ENCODE assay signal across 8 cellular contexts in the genomic region with DNA sequence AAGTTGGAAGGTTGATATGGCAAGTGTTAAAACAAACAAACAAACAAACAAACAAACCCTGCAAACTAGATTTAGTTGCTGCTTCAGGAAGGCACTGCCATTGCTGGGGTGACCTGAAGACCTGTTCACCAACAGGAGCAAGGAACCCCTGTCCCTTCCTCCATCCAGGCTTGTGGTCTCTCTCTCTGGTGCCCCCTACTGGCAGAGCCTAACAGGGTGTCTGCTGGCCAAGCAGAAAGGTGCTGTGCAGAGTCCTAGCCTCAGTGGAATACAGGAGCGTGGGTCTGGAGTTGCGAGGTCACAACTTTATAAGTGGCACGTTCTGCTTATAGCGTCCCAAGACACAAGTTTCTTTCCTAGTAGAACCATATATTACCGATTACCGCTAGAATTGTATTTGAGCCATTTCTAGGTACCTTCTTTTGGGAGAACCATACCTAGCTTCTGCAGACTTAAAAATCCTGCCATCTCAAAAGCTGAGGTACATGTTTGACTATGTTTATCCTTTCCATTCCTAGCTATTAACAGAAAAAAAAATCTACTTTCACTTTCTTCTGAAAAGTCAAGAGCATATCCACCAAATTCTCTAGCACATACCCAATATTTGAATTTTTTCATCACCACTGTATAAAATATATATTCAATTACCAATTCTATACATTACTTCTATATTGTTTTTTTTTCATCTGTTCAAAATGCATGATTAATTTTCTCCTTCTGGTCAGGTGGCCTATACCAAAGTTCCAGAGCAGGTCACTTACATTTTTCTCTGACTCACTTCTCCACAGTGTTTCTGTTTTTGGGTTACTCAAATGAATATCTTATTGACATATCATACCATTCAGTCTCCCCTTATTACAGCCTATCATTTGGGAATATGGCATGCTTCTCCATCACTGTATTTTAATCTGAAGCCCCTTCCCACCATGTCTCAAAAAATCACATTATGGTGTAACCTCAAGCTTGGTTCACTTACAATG. TPM values are rescaled to one million over a fixed set of nuclear protein-coding genes. Genes with fewer than 3 reads are reported as not detected.
A peak's percentile ranks its signal among the peaks of the same experiment; 100 is the strongest.
DNase-seq lines count a peak whose midpoint lies in the region; ATAC-seq and TF ChIP-seq lines count a peak whose summit lies in the region.

No MANE protein-coding gene starts in this region.

- H3K27me3 ChIP-seq in CD4-positive, alpha-beta memory T cell (ENCODE audit: insufficient read depth, low read length) = no peaks in the 10 kb centered on the region
- H3K27me3 ChIP-seq in OCI-LY3 (ENCODE audit: low read depth, low read length) (peaks cover 24% of the 10 kb centered on the region), gastroesophageal sphincter (no peaks in the 10 kb centered on the region), psoas muscle (ENCODE audit: insufficient read depth in 3 of 3, low read length in 2 of 3) (no peaks in the 10 kb centered on the region)

- TF ChIP-seq CTCF in OCI-LY3 (IDR thresholded peaks at IDR 0.05; ENCODE audit: low read depth, low read length) = peak; percentile 83
- TF ChIP-seq CTCF in gastroesophageal sphincter (IDR thresholded peaks at IDR 0.05) = peak; percentile 15 to 65 (median 40)
- peak; percentile 39 for TF ChIP-seq CTCF in psoas muscle (IDR thresholded peaks at IDR 0.05)

- no peaks in the 10 kb centered on the region for H3K9me3 Mint-ChIP-seq in CD4-positive, alpha-beta memory T cell
- no peaks in the 10 kb centered on the region for H3K9me3 Mint-ChIP-seq in activated T-cell treated with anti-CD3 and anti-CD28 coated beads, Interleukin-2, amount 50 U/mL, for 72 hours

- H3K36me3 Mint-ChIP-seq in CD4-positive, alpha-beta memory T cell = no peaks in the 10 kb centered on the region
- no peaks in the 10 kb centered on the region for H3K36me3 Mint-ChIP-seq in activated T-cell treated with anti-CD3 and anti-CD28 coated beads, Interleukin-2, amount 50 U/mL, for 72 hours (ENCODE audit: insufficient read depth in 2 of 2)

- H3K27ac ChIP-seq in CD4-positive, alpha-beta memory T cell (ENCODE audit: low read depth, low read length) = no peak overlapping the region
- H3K27ac ChIP-seq in OCI-LY3 (ENCODE audit: low read length) (no peak overlapping the region), gastroesophageal sphincter (no peak overlapping the region), psoas muscle (no peak overlapping the region)

- peaks cover 0 to 2% of the 10 kb centered on the region in 2 donors for H3K27me3 Mint-ChIP-seq in CD4-positive, alpha-beta memory T cell
- H3K27me3 Mint-ChIP-seq in activated T-cell treated with anti-CD3 and anti-CD28 coated beads, Interleukin-2, amount 50 U/mL, for 72 hours (ENCODE audit: low read depth) = no peaks in the 10 kb centered on the region

- no peak overlapping the region for H2AFZ ChIP-seq in OCI-LY3 (ENCODE audit: low read depth, low read length)

- no peaks in the 10 kb centered on the region for H4K20me1 ChIP-seq in OCI-LY3 (ENCODE audit: insufficient read depth, low read length)

- H3K9ac ChIP-seq in OCI-LY3 (ENCODE audit: low read length) = no peak overlapping the region

- no peaks in the 10 kb centered on the region for H3K4me1 ChIP-seq in CD4-positive, alpha-beta memory T cell (ENCODE audit: insufficient read depth, low read length)
- H3K4me1 ChIP-seq in OCI-LY3 (ENCODE audit: low read length) (no peaks in the 10 kb centered on the region), gastroesophageal sphincter (peaks cover 0 to 44% (median 0%) of the 10 kb centered on the region in 3 donors), psoas muscle (no peaks in the 10 kb centered on the region)

- CTCF ChIA-PET in CD4-positive, alpha-beta memory T cell (lab: Charles Lee; ENCODE audit: partially characterized antibody) = interaction anchor here (0.7 to 12.3 kb wide), 23 partner anchors 9 to 318 kb away, joined by 3 to 175 read pairs (median 3); a partner anchor contains a TSS

- H3K4me1 Mint-ChIP-seq in CD4-positive, alpha-beta memory T cell = no peaks in the 10 kb centered on the region
- H3K4me1 Mint-ChIP-seq in activated T-cell treated with anti-CD3 and anti-CD28 coated beads, Interleukin-2, amount 50 U/mL, for 72 hours (ENCODE audit: low read depth) = peaks cover 19% of the 10 kb centered on the region

- H3K9me3 ChIP-seq in CD4-positive, alpha-beta memory T cell (ENCODE audit: control insufficient read depth in 1 of 2, low read length in 2 of 2) = no peaks in the 10 kb centered on the region
- H3K9me3 ChIP-seq in OCI-LY3 (ENCODE audit: insufficient read depth, low read length) (no peaks in the 10 kb centered on the region), gastroesophageal sphincter (no peaks in the 10 kb centered on the region), psoas muscle (no peaks in the 10 kb centered on the region)

- H3K4me2 ChIP-seq in OCI-LY3 (ENCODE audit: low read length) = no peak overlapping the region

- H3K79me2 ChIP-seq in OCI-LY3 (ENCODE audit: low read length) = no peaks in the 10 kb centered on the region

- 62 to 70% methylated on average over 3 to 6 of the region's 6 CpGs for WGBS in gastroesophageal sphincter (ENCODE audit: low coverage in 1 of 2), 2 donors
- 73 to 79% (median 77%) methylated on average over 6 of the region's 6 CpGs for WGBS in psoas muscle, 3 donors

- no peak overlapping the region for H3K4me3 Mint-ChIP-seq in CD4-positive, alpha-beta memory T cell
- peak overlapping the region; percentile 13 to 34 for H3K4me3 Mint-ChIP-seq in activated T-cell treated with anti-CD3 and anti-CD28 coated beads, Interleukin-2, amount 50 U/mL, for 72 hours

- intact Hi-C loops in CD4-positive, alpha-beta memory T cell (cut with micrococcal nuclease) = loop anchor here (1.0 to 5.0 kb wide), 5 partner anchors 103 to 420 kb away; a partner anchor contains a TSS
- intact Hi-C loops in psoas muscle (cut with DNase I) = no loop called here

- TF ChIP-seq EP300 in gastroesophageal sphincter (IDR thresholded peaks at IDR 0.05) = no peak

- peak; percentile 40 to 64 (median 52) for DNase-seq in CD4-positive, alpha-beta memory T cell
- DNase-seq in activated T-cell treated with anti-CD3 and anti-CD28 coated beads, Interleukin-2, amount 50 U/mL, for 72 hours = peak; percentile 69 to 81
- DNase-seq in psoas muscle = peak in 1 of 2 donors; percentile 60

- no peaks in the 10 kb centered on the region for H3K36me3 ChIP-seq in CD4-positive, alpha-beta memory T cell (ENCODE audit: insufficient read depth, low read length)
- H3K36me3 ChIP-seq in OCI-LY3 (replicated peaks; ENCODE audit: low read depth, low read length) (no peaks in the 10 kb centered on the region), gastroesophageal sphincter (no peaks in the 10 kb centered on the region), psoas muscle (ENCODE audit: insufficient read depth in 1 of 2, low read depth in 1 of 2) (no peaks in the 10 kb centered on the region)

- H3K27ac Mint-ChIP-seq in CD4-positive, alpha-beta memory T cell = no peak overlapping the region
- no peak overlapping the region for H3K27ac Mint-ChIP-seq in activated T-cell treated with anti-CD3 and anti-CD28 coated beads, Interleukin-2, amount 50 U/mL, for 72 hours

- no peak for TF ChIP-seq POLR2A in gastroesophageal sphincter (IDR thresholded peaks at IDR 0.05)

- POLR2A ChIA-PET in CD4-positive, alpha-beta memory T cell (lab: Charles Lee; ENCODE audit: partially characterized antibody) = interaction anchor here (0.7 kb wide), 1 partner anchor 104 kb away, joined by 4 read pairs; no protein-coding TSS in a partner anchor

- H3K4me3 ChIP-seq in CD4-positive, alpha-beta memory T cell (ENCODE audit: low read length in 2 of 2) = no peak overlapping the region
- H3K4me3 ChIP-seq in OCI-LY3 (ENCODE audit: low read length) = no peak overlapping the region
- H3K4me3 ChIP-seq in gastroesophageal sphincter = no peak overlapping the region
- H3K4me3 ChIP-seq in psoas muscle = no peak overlapping the region

- ATAC-seq in GM21576 (IDR thresholded peaks at IDR 0.05; ENCODE audit: unreplicated experiment) = peak; percentile 85
- peak; percentile 82 to 84 for ATAC-seq in activated T-cell treated with anti-CD3 and anti-CD28 coated beads, Interleukin-2, amount 50 U/mL, for 72 hours (replicated peaks in 1 of 2)
- ATAC-seq in gastroesophageal sphincter = no peak
- ATAC-seq in psoas muscle = peak in 1 of 4 donors; percentile 45
- no peak for ATAC-seq in HG03139 (IDR thresholded peaks at IDR 0.05; ENCODE audit: unreplicated experiment)
- ATAC-seq in GM19455 (IDR thresholded peaks at IDR 0.05; ENCODE audit: unreplicated experiment) = no peak

RNA-seq across cellular contexts. Expression of a gene that starts 29.1 kb away (rescaled TPM):
- total RNA-seq in CD4-positive, alpha-beta memory T cell = not detected
- polyA plus RNA-seq in CD4-positive, alpha-beta memory T cell = under 1 TPM in 1 of 2 donors, not detected in 1; 0.13 TPM
- total RNA-seq in activated T-cell treated with anti-CD3 and anti-CD28 coated beads, Interleukin-2, amount 50 U/mL, for 72 hours = 10 to 100 TPM; 10.8 to 20.0 TPM
- total RNA-seq in gastroesophageal sphincter = 1,000 to 10,000 TPM; 1,513 to 2,575 (median 1,808) TPM
- 10 to 100 TPM; 25.0 to 59.5 (median 33.3) TPM for total RNA-seq in psoas muscle
- polyA plus RNA-seq in psoas muscle = 10 to 100 TPM; 16.8 to 24.7 (median 17.9) TPM

Comparison
In these comparisons a context has a peak if more than half of its experiments do, and no peak if none do; other contexts are left out.
1. H3K4me3 Mint-ChIP-seq: peak in activated T-cell treated with anti-CD3 and anti-CD28 coated beads, Interleukin-2, amount 50 U/mL, for 72 hours (2 of 2); none in CD4-positive, alpha-beta memory T cell (0 of 8).
2. ATAC-seq: peak in GM21576 (single experiment) and activated T-cell treated with anti-CD3 and anti-CD28 coated beads, Interleukin-2, amount 50 U/mL, for 72 hours (2 of 2); none in gastroesophageal sphincter (single experiment), HG03139 (single experiment) and GM19455 (single experiment).
3. RNA of a gene that starts 29.1 kb away (total RNA-seq): 1,513 to 2,575 TPM in gastroesophageal sphincter; 25.0 to 59.5 TPM in psoas muscle, 10.8 to 20.0 TPM in activated T-cell treated with anti-CD3 and anti-CD28 coated beads, Interleukin-2, amount 50 U/mL, for 72 hours and not detected in CD4-positive, alpha-beta memory T cell; every median in the first group is over 10 times any median in the second.
4. Peak in every context shown above with its lines, with median percentiles within 50 percentile points of each other: CTCF ChIP-seq.